13 cellular contexts compared by ENCODE assay signal in genomic region chr11:65353376-65353775, GRCh38. TPM values are rescaled to one million over a fixed set of nuclear protein-coding genes. Genes with fewer than 3 reads are reported as not detected.
DNase-seq lines count a peak whose midpoint lies in the region; ATAC-seq and TF ChIP-seq lines count a peak whose summit lies in the region.
"Had no signal": no experiment of that assay in that cellular context is flagged by ENCODE, and none has a peak within 500 bp of the region (broad histone marks: within the 10 kb centered on the region; RNA-seq: fewer than 3 reads in every experiment).

No MANE protein-coding gene starts in this region.

- H3K4me1 ChIP-seq in A673 (ENCODE audit: insufficient read depth, low read length, poor library complexity, severe bottlenecking): no peaks in the 10 kb centered on the region

- CTCF ChIA-PET in activated CD8-positive, alpha-beta T cell treated with anti-CD3 and anti-CD28 coated beads, Interleukin-2, amount 10 ng/mL, durations not matched to agents 7 days and 5 days (lab: Charles Lee): interaction anchor here (0.7 to 4.5 kb wide), 5 partner anchors 14 to 128 kb away, joined by 3 to 18 read pairs (median 7); partner anchors contain the start of genes CDC42EP2 and DPF2
- CTCF ChIA-PET in A673 (lab: Charles Lee): interaction anchor here (0.7 kb wide), 2 partner anchors 18 to 231 kb away, joined by 3 to 4 read pairs; partner anchors contain the start of genes FAU and MRPL49

- H3K4me3 Mint-ChIP-seq in activated T-cell treated with anti-CD3 and anti-CD28 coated beads, Interleukin-2, amount 50 U/mL, for 24 hours: peak overlapping the region; percentile 62
- peak overlapping the region; percentile 7 for H3K4me3 Mint-ChIP-seq in activated CD8-positive, alpha-beta T cell treated with anti-CD3 and anti-CD28 coated beads, Interleukin-2, amount 10 ng/mL, durations not matched to agents 7 days and 5 days
- H3K4me3 Mint-ChIP-seq in immature natural killer cell: peak overlapping the region; percentile 65 to 82 (median 75)
- H3K4me3 Mint-ChIP-seq in stimulated activated effector memory CD8-positive, alpha-beta T cell treated with anti-CD3 and anti-CD28 coated beads, Interleukin-12 subunit alpha, Interleukin-12 subunit beta, amount 100 ng/mL, for 72 hours: peak overlapping the region; percentile 89

- H3K27me3 ChIP-seq in A673 (replicated peaks; ENCODE audit: insufficient read depth, low read depth, low read length, poor library complexity) (no peaks in the 10 kb centered on the region), H7 (ENCODE audit: control insufficient read depth, insufficient read depth, low read length) (peaks cover 27% of the 10 kb centered on the region)

- POLR2A ChIA-PET in activated CD8-positive, alpha-beta T cell treated with anti-CD3 and anti-CD28 coated beads, Interleukin-2, amount 10 ng/mL, durations not matched to agents 7 days and 5 days (lab: Charles Lee): interaction anchor here (1.0 to 1.1 kb wide), 2 partner anchors 69 to 147 kb away, joined by 3 to 6 read pairs; partner anchors contain the start of gene NEAT1
- POLR2A ChIA-PET in A673 (lab: Charles Lee; ENCODE audit: low non-redundant PET): no interaction called here

- no peak for ATAC-seq in activated CD8-positive, alpha-beta T cell treated with anti-CD3 and anti-CD28 coated beads, Interleukin-2, amount 10 ng/mL, durations not matched to agents 7 days and 5 days
- ATAC-seq in stimulated activated effector memory CD8-positive, alpha-beta T cell treated with anti-CD3 and anti-CD28 coated beads, Interleukin-12 subunit alpha, Interleukin-12 subunit beta, amount 100 ng/mL, for 72 hours: no peak

- intact Hi-C loops in A673 (cut with micrococcal nuclease; ENCODE audit: unreplicated experiment): no loop called here

- no peak for DNase-seq in activated T-cell treated with anti-CD3 and anti-CD28 coated beads, Interleukin-2, amount 50 U/mL, for 24 hours
- DNase-seq in activated T-cell treated with anti-CD3 and anti-CD28 coated beads for 4 hours (no peak), immature natural killer cell (no peak), HT-29 (ENCODE audit: low spot score) (no peak), A673 (ENCODE audit: low spot score) (no peak), H7 (no peak)
- no peak for DNase-seq in activated CD8-positive, alpha-beta T cell treated with anti-CD3 and anti-CD28 coated beads, Interleukin-2, amount 10 ng/mL, durations not matched to agents 7 days and 5 days
- DNase-seq in stimulated activated effector memory CD8-positive, alpha-beta T cell treated with anti-CD3 and anti-CD28 coated beads, Interleukin-12 subunit alpha, Interleukin-12 subunit beta, amount 100 ng/mL, for 72 hours (ENCODE audit: low spot score in 2 of 2): no peak
- DNase-seq: activated effector memory CD4-positive, alpha-beta T cell treated with Interleukin-2 at 50 U/mL for 16 hours; NCI-H2107; T-helper 9 cell had no signal

- no peaks in the 10 kb centered on the region for H3K9me3 ChIP-seq in A673 (ENCODE audit: low read depth, low read length, poor library complexity, severe bottlenecking)
- H3K9me3 ChIP-seq: heart left ventricle had no signal

- peaks cover 51% of the 10 kb centered on the region for H3K36me3 Mint-ChIP-seq in activated T-cell treated with anti-CD3 and anti-CD28 coated beads, Interleukin-2, amount 50 U/mL, for 24 hours (ENCODE audit: low read depth)
- peaks cover 31% of the 10 kb centered on the region for H3K36me3 Mint-ChIP-seq in activated CD8-positive, alpha-beta T cell treated with anti-CD3 and anti-CD28 coated beads, Interleukin-2, amount 10 ng/mL, durations not matched to agents 7 days and 5 days (ENCODE audit: low read depth)
- peaks cover 5 to 18% (median 10%) of the 10 kb centered on the region in 3 donors for H3K36me3 Mint-ChIP-seq in immature natural killer cell
- peaks cover 56% of the 10 kb centered on the region for H3K36me3 Mint-ChIP-seq in stimulated activated effector memory CD8-positive, alpha-beta T cell treated with anti-CD3 and anti-CD28 coated beads, Interleukin-12 subunit alpha, Interleukin-12 subunit beta, amount 100 ng/mL, for 72 hours

- H3K27ac ChIP-seq in A673 (ENCODE audit: low read depth, low read length, poor library complexity, severe bottlenecking): no peak overlapping the region

- no peaks in the 10 kb centered on the region for H3K9me3 Mint-ChIP-seq in activated T-cell treated with anti-CD3 and anti-CD28 coated beads, Interleukin-2, amount 50 U/mL, for 24 hours
- H3K9me3 Mint-ChIP-seq in activated CD8-positive, alpha-beta T cell treated with anti-CD3 and anti-CD28 coated beads, Interleukin-2, amount 10 ng/mL, durations not matched to agents 7 days and 5 days (ENCODE audit: insufficient read depth): no peaks in the 10 kb centered on the region
- H3K9me3 Mint-ChIP-seq in immature natural killer cell: no peaks in the 10 kb centered on the region
- no peaks in the 10 kb centered on the region for H3K9me3 Mint-ChIP-seq in stimulated activated effector memory CD8-positive, alpha-beta T cell treated with anti-CD3 and anti-CD28 coated beads, Interleukin-12 subunit alpha, Interleukin-12 subunit beta, amount 100 ng/mL, for 72 hours

- H3K4me3 ChIP-seq in A673 (ENCODE audit: low read depth, low read length, poor library complexity, severe bottlenecking) (no peak overlapping the region), H7 (ENCODE audit: insufficient read depth, low read depth, low read length) (no peak overlapping the region)

- no peaks in the 10 kb centered on the region for H3K27me3 Mint-ChIP-seq in activated T-cell treated with anti-CD3 and anti-CD28 coated beads, Interleukin-2, amount 50 U/mL, for 24 hours
- peaks cover 5% of the 10 kb centered on the region for H3K27me3 Mint-ChIP-seq in activated CD8-positive, alpha-beta T cell treated with anti-CD3 and anti-CD28 coated beads, Interleukin-2, amount 10 ng/mL, durations not matched to agents 7 days and 5 days (ENCODE audit: low read depth)
- peaks cover 5 to 17% (median 7%) of the 10 kb centered on the region in 3 donors for H3K27me3 Mint-ChIP-seq in immature natural killer cell (ENCODE audit: low read depth in 3 of 3)

- BruUV-seq in A673 (replicated peaks; lab: Mats Ljungman, UMichigan): no TSS peak

- no peak for TF ChIP-seq CTCF in A673 (conservative IDR thresholded peaks at IDR 0.05; ENCODE audit: low read depth, low read length)

- H3K27ac Mint-ChIP-seq in activated T-cell treated with anti-CD3 and anti-CD28 coated beads, Interleukin-2, amount 50 U/mL, for 24 hours: peak overlapping the region; percentile 71
- no peak overlapping the region for H3K27ac Mint-ChIP-seq in activated CD8-positive, alpha-beta T cell treated with anti-CD3 and anti-CD28 coated beads, Interleukin-2, amount 10 ng/mL, durations not matched to agents 7 days and 5 days
- peak overlapping the region; percentile 41 to 84 (median 82) for H3K27ac Mint-ChIP-seq in immature natural killer cell
- peak overlapping the region; percentile 40 for H3K27ac Mint-ChIP-seq in stimulated activated effector memory CD8-positive, alpha-beta T cell treated with anti-CD3 and anti-CD28 coated beads, Interleukin-12 subunit alpha, Interleukin-12 subunit beta, amount 100 ng/mL, for 72 hours

- H3K4me1 Mint-ChIP-seq in activated T-cell treated with anti-CD3 and anti-CD28 coated beads, Interleukin-2, amount 50 U/mL, for 24 hours (ENCODE audit: low read depth): peaks cover 17% of the 10 kb centered on the region
- peaks cover 24% of the 10 kb centered on the region for H3K4me1 Mint-ChIP-seq in activated CD8-positive, alpha-beta T cell treated with anti-CD3 and anti-CD28 coated beads, Interleukin-2, amount 10 ng/mL, durations not matched to agents 7 days and 5 days (ENCODE audit: low read depth)
- H3K4me1 Mint-ChIP-seq in immature natural killer cell: peaks cover 13 to 23% of the 10 kb centered on the region in 2 donors
- H3K4me1 Mint-ChIP-seq in stimulated activated effector memory CD8-positive, alpha-beta T cell treated with anti-CD3 and anti-CD28 coated beads, Interleukin-12 subunit alpha, Interleukin-12 subunit beta, amount 100 ng/mL, for 72 hours: peaks cover 22% of the 10 kb centered on the region

- H3K36me3 ChIP-seq in A673 (ENCODE audit: insufficient read depth, low read length, poor library complexity, severe bottlenecking) (peaks cover 47% of the 10 kb centered on the region), H7 (replicated peaks; ENCODE audit: control insufficient read depth, insufficient read depth, low read length) (peaks cover 19% of the 10 kb centered on the region)

RNA-seq across cellular contexts. Expression of gene TIGD3, which starts 1.2 kb away (rescaled TPM):
- total RNA-seq in activated CD8-positive, alpha-beta T cell treated with anti-CD3 and anti-CD28 coated beads, Interleukin-2, amount 10 ng/mL, durations not matched to agents 7 days and 5 days: 1 to 10 TPM; 1.1 to 1.4 TPM
- 1 to 10 TPM in 1 of 3 donors, under 1 TPM in 2; 0.90 to 1.2 (median 0.90) TPM for polyA plus RNA-seq in immature natural killer cell
- total RNA-seq in HT-29 (2014; rRNA removed; shearing (Covaris generic)): 2.9 and 3.0 TPM in 2 replicates
- 2.3 and 3.5 TPM in 2 replicates for total RNA-seq in A673 (2021)
- 0.35 and 0.70 TPM in 2 replicates for total RNA-seq in H7 (2014; rRNA removed; shearing (Covaris generic))

RNA-seq across cellular contexts. Expression of gene DPF2, which starts 19.7 kb away (rescaled TPM):
- 10 to 100 TPM; 56.3 to 56.9 TPM for total RNA-seq in activated CD8-positive, alpha-beta T cell treated with anti-CD3 and anti-CD28 coated beads, Interleukin-2, amount 10 ng/mL, durations not matched to agents 7 days and 5 days
- 10 to 100 TPM; 44.9 to 63.5 (median 53.9) TPM for polyA plus RNA-seq in immature natural killer cell
- 28.8 and 30.2 TPM in 2 replicates for total RNA-seq in HT-29 (2014; rRNA removed; shearing (Covaris generic))
- total RNA-seq in A673 (2021): 125 and 149 TPM in 2 replicates
- total RNA-seq in H7 (2014; rRNA removed; shearing (Covaris generic)): 65.2 and 69.2 TPM in 2 replicates

RNA-seq across cellular contexts. Expression of gene SLC25A45, which starts 29.1 kb away (rescaled TPM):
- 10 to 100 TPM; 24.5 to 28.2 TPM for total RNA-seq in activated CD8-positive, alpha-beta T cell treated with anti-CD3 and anti-CD28 coated beads, Interleukin-2, amount 10 ng/mL, durations not matched to agents 7 days and 5 days
- 10 to 100 TPM in 2 of 3 donors, 1 to 10 TPM in 1; 4.5 to 16.0 (median 10.3) TPM for polyA plus RNA-seq in immature natural killer cell
- total RNA-seq in HT-29 (2014; rRNA removed; shearing (Covaris generic)): 5.8 and 8.8 TPM in 2 replicates
- 5.3 and 7.4 TPM in 2 replicates for total RNA-seq in A673 (2021)
- 0.73 and 0.81 TPM in 2 replicates for total RNA-seq in H7 (2014; rRNA removed; shearing (Covaris generic))

RNA-seq across cellular contexts. Expression of gene FRMD8, which starts 33.1 kb away (rescaled TPM):
- total RNA-seq in activated CD8-positive, alpha-beta T cell treated with anti-CD3 and anti-CD28 coated beads, Interleukin-2, amount 10 ng/mL, durations not matched to agents 7 days and 5 days: 10 to 100 TPM; 51.0 to 54.7 TPM
- polyA plus RNA-seq in immature natural killer cell: 10 to 100 TPM; 62.8 to 73.5 (median 63.4) TPM
- 102 and 106 TPM in 2 replicates for total RNA-seq in HT-29 (2014; rRNA removed; shearing (Covaris generic))
- 43.2 and 51.1 TPM in 2 replicates for total RNA-seq in A673 (2021)
- 24.5 and 37.1 TPM in 2 replicates for total RNA-seq in H7 (2014; rRNA removed; shearing (Covaris generic))

RNA-seq across cellular contexts. Expression of gene CDC42EP2, which starts 38.7 kb away (rescaled TPM):
- 1 to 10 TPM in 1 of 2 experiments, under 1 TPM in 1; 0.29 to 1.2 TPM for total RNA-seq in activated CD8-positive, alpha-beta T cell treated with anti-CD3 and anti-CD28 coated beads, Interleukin-2, amount 10 ng/mL, durations not matched to agents 7 days and 5 days
- not detected for polyA plus RNA-seq in immature natural killer cell
- total RNA-seq in HT-29 (2014; rRNA removed; shearing (Covaris generic)): 30.9 and 36.5 TPM in 2 replicates
- total RNA-seq in A673 (2021): 4.8 and 5.4 TPM in 2 replicates
- total RNA-seq in H7 (2014; rRNA removed; shearing (Covaris generic)): 0.97 and 1.2 TPM in 2 replicates
- total RNA-seq: mononuclear cell had no signal

Comparison
In these comparisons a context has a peak if more than half of its experiments do, and no peak if none do; other contexts are left out.
1. H3K4me3 Mint-ChIP-seq: peak in every context shown above with its lines; median percentile 89 in stimulated activated effector memory CD8-positive, alpha-beta T cell treated with anti-CD3 and anti-CD28 coated beads, Interleukin-12 subunit alpha, Interleukin-12 subunit beta, amount 100 ng/mL, for 72 hours; 75 in immature natural killer cell; 62 in activated T-cell treated with anti-CD3 and anti-CD28 coated beads, Interleukin-2, amount 50 U/mL, for 24 hours; 7 in activated CD8-positive, alpha-beta T cell treated with anti-CD3 and anti-CD28 coated beads, Interleukin-2, amount 10 ng/mL, durations not matched to agents 7 days and 5 days.